In genomic region chr12:6443361-6443983, GRCh38 we compare ENCODE assay signal across 1 cellular context.
TF ChIP-seq lines count a peak whose summit lies in the region.

No MANE protein-coding gene starts in this region.

TF ChIP-seq in H1, 55 proteins besides CTCF, POLR2A, EP300 and RAD21:
- no peak for TF ChIP-seq POU5F1 (IDR thresholded peaks at IDR 0.05; ENCODE audit: low read depth, low read length)
- TF ChIP-seq PHF8 (conservative IDR thresholded peaks at IDR 0.05; ENCODE audit: low read depth, low read length): no peak
- no peak for TF ChIP-seq SP1 (IDR thresholded peaks at IDR 0.05; ENCODE audit: low read depth, low read length)
- no peak for TF ChIP-seq CEBPB (IDR thresholded peaks at IDR 0.05; ENCODE audit: low read depth, low read length)
